Comparison of ENCODE assay signal across 17 cellular contexts in the genomic region with DNA sequence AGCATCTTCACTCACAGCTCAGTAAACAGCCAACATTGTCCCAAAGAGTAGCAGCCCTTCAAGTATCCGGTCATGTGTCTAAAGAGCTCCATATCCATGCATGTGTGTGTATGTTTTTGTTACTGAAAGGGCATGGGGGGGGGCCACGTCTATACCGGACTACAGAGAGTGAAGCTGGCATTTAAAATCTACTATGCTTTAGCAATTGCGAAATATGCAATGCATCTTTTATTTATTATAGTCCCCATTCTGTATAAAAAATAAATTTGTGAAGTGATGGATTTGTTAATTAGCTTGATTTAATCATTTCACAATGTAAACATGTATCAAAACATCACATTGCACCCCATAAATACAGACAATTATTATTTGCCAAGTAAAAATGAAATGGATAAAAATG.
A peak's percentile ranks its signal among the peaks of the same experiment; 100 is the strongest.
DNase-seq lines count a peak whose midpoint lies in the region; ATAC-seq and TF ChIP-seq lines count a peak whose summit lies in the region.
"Had no signal": no experiment of that assay in that cellular context is flagged by ENCODE, and none has a peak within 500 bp of the region (broad histone marks: within the 10 kb centered on the region; RNA-seq: fewer than 3 reads in every experiment).

No MANE protein-coding gene starts in this region.

- H3K27me3 ChIP-seq in BLaER1 (no peaks in the 10 kb centered on the region), IMR-90 (ENCODE audit: control insufficient read depth, insufficient read depth, low read length) (peaks cover 11% of the 10 kb centered on the region), parathyroid adenoma (ENCODE audit: control insufficient read depth, insufficient read depth, low read length) (no peaks in the 10 kb centered on the region)
- H3K27me3 ChIP-seq: BE2C had no signal

- H2AFZ ChIP-seq in IMR-90 (replicated peaks; ENCODE audit: low read length, poor library complexity) (no peak overlapping the region), parathyroid adenoma (no peak overlapping the region)

- POLR2A ChIA-PET in IMR-90 (lab: Charles Lee; ENCODE audit: unreplicated experiment) = no interaction called here

- no peak overlapping the region for H3K9ac ChIP-seq in BLaER1
- H3K9ac ChIP-seq in IMR-90 (ENCODE audit: low read depth, low read length) = no peak overlapping the region
- H3K9ac ChIP-seq in parathyroid adenoma = peak overlapping the region; percentile 2

- TF ChIP-seq RAD21 in IMR-90 (IDR thresholded peaks at IDR 0.05; ENCODE audit: low read length) = no peak

- peaks cover 3% of the 10 kb centered on the region for H3K27me3 Mint-ChIP-seq in dendritic cell treated with granulocyte-macrophage colony-stimulating factor and Interleukin-4, amounts not matched to agents 40 ng/mL and 50 ng/mL, for 4 days
- H3K27me3 Mint-ChIP-seq: CD4-positive, alpha-beta memory T cell had no signal

- no peak overlapping the region for H3K18ac ChIP-seq in IMR-90 (ENCODE audit: low read depth, low read length)

- H3K14ac ChIP-seq in IMR-90 (replicated peaks; ENCODE audit: low read depth, low read length) = no peak overlapping the region

- H3K4me3 ChIP-seq in BLaER1 (no peak overlapping the region), IMR-90 (ENCODE audit: insufficient read depth, low read depth, low read length) (no peak overlapping the region), parathyroid adenoma (ENCODE audit: low read depth, low read length) (no peak overlapping the region)

- H3K23ac ChIP-seq in IMR-90 (ENCODE audit: low read depth, low read length) = no peak overlapping the region

- no peak overlapping the region for H3K4me2 ChIP-seq in BLaER1
- no peak overlapping the region for H3K4me2 ChIP-seq in IMR-90 (ENCODE audit: low read depth, low read length)
- no peak overlapping the region for H3K4me2 ChIP-seq in parathyroid adenoma (ENCODE audit: low read length)

- intact Hi-C loops in IMR-90 (cut with micrococcal nuclease) = no loop called here
- intact Hi-C loops in dendritic cell treated with granulocyte-macrophage colony-stimulating factor and Interleukin-4, amounts not matched to agents 40 ng/mL and 50 ng/mL, for 4 days (cut with micrococcal nuclease) = no loop called here

- WGBS in IMR-90 (ENCODE audit: extremely low coverage in 2 of 2, insufficient read length in 1 of 2), 2 experiments = no CpG with 5 or more reads among the region's 4 CpGs

- H3K36me3 Mint-ChIP-seq in dendritic cell treated with granulocyte-macrophage colony-stimulating factor and Interleukin-4, amounts not matched to agents 40 ng/mL and 50 ng/mL, for 4 days (ENCODE audit: low read depth) = peaks cover 7% of the 10 kb centered on the region

- H3K4me1 ChIP-seq in BLaER1 (peaks cover 80% of the 10 kb centered on the region), IMR-90 (ENCODE audit: control insufficient read depth, insufficient read depth, low read length) (peaks cover 12% of the 10 kb centered on the region; the same call in 1 of the 2 replicates), parathyroid adenoma (peaks cover 93% of the 10 kb centered on the region)

- H2BK15ac ChIP-seq in IMR-90 (ENCODE audit: low read depth, low read length) = no peak overlapping the region

- H3K9me3 ChIP-seq in BLaER1 = peaks cover 26% of the 10 kb centered on the region
- peaks cover 5% of the 10 kb centered on the region for H3K9me3 ChIP-seq in IMR-90 (ENCODE audit: control insufficient read depth, insufficient read depth, low read length)
- no peaks in the 10 kb centered on the region for H3K9me3 ChIP-seq in parathyroid adenoma (ENCODE audit: control insufficient read depth, low read length)

- DNase-seq in IMR-90 (no peak), Ammon's horn (ENCODE audit: low spot score) (no peak), caudate nucleus (lab: John Stamatoyannopoulos, UW) (no peak), NCI-H82 treated with DMSO at 0.1 percent for 48 hours (lab: John Stamatoyannopoulos, UW; ENCODE audit: unreplicated experiment) (no peak)
- DNase-seq: BE2C; CD4-positive, alpha-beta memory T cell; DMS153; DMS79; GF-D8; GOT3; H7; HFFc6 had no signal

- H4K91ac ChIP-seq in IMR-90 (ENCODE audit: insufficient read depth, low read depth, low read length) = no peak overlapping the region

- CTCF ChIA-PET in IMR-90 (lab: Yijun Ruan, JAX) = no interaction called here

- no peak overlapping the region for H4K5ac ChIP-seq in IMR-90 (ENCODE audit: low read depth, low read length)

- no TSS peak for BruUV-seq in IMR-90 (replicated peaks; lab: Mats Ljungman, UMichigan)

- no peaks in the 10 kb centered on the region for H3K9me1 ChIP-seq in IMR-90 (ENCODE audit: insufficient read depth, low read length)

- H3K79me2 ChIP-seq in parathyroid adenoma = peaks cover 11% of the 10 kb centered on the region

- no peak overlapping the region for H2AK9ac ChIP-seq in IMR-90 (replicated peaks; ENCODE audit: low read depth, low read length, poor library complexity)

- dilution Hi-C loops in IMR-90 (cut with HindIII; ENCODE audit: low sequenced_read_pairs, unreplicated experiment) = no loop called here

- ATAC-seq in IMR-90 (ENCODE audit: low read depth) = no peak
- ATAC-seq: HCT116 had no signal

- no peak overlapping the region for H2BK5ac ChIP-seq in IMR-90 (ENCODE audit: low read depth, low read length, poor library complexity, severe bottlenecking)

- TF ChIP-seq POLR2A in IMR-90 (IDR thresholded peaks at IDR 0.05; ENCODE audit: low read depth, low read length) = no peak

- no peak overlapping the region for H4K8ac ChIP-seq in IMR-90 (ENCODE audit: low read depth in 2 of 2, low read length in 2 of 2)

- H4K20me1 ChIP-seq in BLaER1 (no peaks in the 10 kb centered on the region), IMR-90 (ENCODE audit: insufficient read depth, low read length) (no peaks in the 10 kb centered on the region)

- peaks cover 22% of the 10 kb centered on the region for H3K9me3 Mint-ChIP-seq in dendritic cell treated with granulocyte-macrophage colony-stimulating factor and Interleukin-4, amounts not matched to agents 40 ng/mL and 50 ng/mL, for 4 days

- H3K27ac ChIP-seq in BLaER1 (peak overlapping the region; percentile 95), IMR-90 (ENCODE audit: insufficient read depth, low read length) (no peak overlapping the region), parathyroid adenoma (peak overlapping the region; percentile 100), caudate nucleus (ENCODE audit: low read depth, low read length) (no peak overlapping the region)

- peak overlapping the region; percentile 41 for H3K27ac Mint-ChIP-seq in dendritic cell treated with granulocyte-macrophage colony-stimulating factor and Interleukin-4, amounts not matched to agents 40 ng/mL and 50 ng/mL, for 4 days
- H3K27ac Mint-ChIP-seq: HFFc6 had no signal

- H3K36me3 ChIP-seq in BLaER1 = no peaks in the 10 kb centered on the region
- no peaks in the 10 kb centered on the region for H3K36me3 ChIP-seq in IMR-90 (ENCODE audit: control insufficient read depth, insufficient read depth, low read length)
- H3K36me3 ChIP-seq in parathyroid adenoma (ENCODE audit: control insufficient read depth, insufficient read depth, low read length) = no peaks in the 10 kb centered on the region
- H3K36me3 ChIP-seq: BE2C had no signal

- peaks cover 69% of the 10 kb centered on the region for H3K4me1 Mint-ChIP-seq in dendritic cell treated with granulocyte-macrophage colony-stimulating factor and Interleukin-4, amounts not matched to agents 40 ng/mL and 50 ng/mL, for 4 days (ENCODE audit: low read depth)

- H3K4me3 Mint-ChIP-seq in dendritic cell treated with granulocyte-macrophage colony-stimulating factor and Interleukin-4, amounts not matched to agents 40 ng/mL and 50 ng/mL, for 4 days = no peak overlapping the region
- H3K4me3 Mint-ChIP-seq: CD14-positive monocyte; CD4-positive, alpha-beta memory T cell; HFFc6 had no signal

- no peak overlapping the region for H3K4ac ChIP-seq in IMR-90 (ENCODE audit: low read depth, low read length)

- H3K56ac ChIP-seq in IMR-90 (ENCODE audit: extremely low read depth, insufficient read depth, low read length) = no peak overlapping the region

- no peak overlapping the region for H2BK120ac ChIP-seq in IMR-90 (ENCODE audit: low read depth, low read length)

- TF ChIP-seq CTCF in IMR-90 (conservative IDR thresholded peaks at IDR 0.05; ENCODE audit: low read depth, low read length) (no peak), parathyroid adenoma (IDR thresholded peaks at IDR 0.05) (no peak)

- no peak overlapping the region for H2AK5ac ChIP-seq in IMR-90 (ENCODE audit: low read depth, low read length)

- H2BK20ac ChIP-seq in IMR-90 (ENCODE audit: low read depth, low read length) = no peak overlapping the region

- in situ Hi-C loops in IMR-90 (cut with MboI; ENCODE audit: low sequenced_read_pairs) = no loop called here

- no peaks in the 10 kb centered on the region for H3K79me1 ChIP-seq in IMR-90 (ENCODE audit: low read depth in 1 of 2, low read length in 2 of 2)

TF ChIP-seq in IMR-90, 13 proteins besides CTCF, POLR2A, EP300 and RAD21:
- TF ChIP-seq CEBPB (IDR thresholded peaks at IDR 0.05; ENCODE audit: low read depth, low read length) (peak; percentile 55), BHLHE40 (IDR thresholded peaks at IDR 0.05; ENCODE audit: low read depth, low read length) (no peak)
- TF ChIP-seq, protein P1, sequence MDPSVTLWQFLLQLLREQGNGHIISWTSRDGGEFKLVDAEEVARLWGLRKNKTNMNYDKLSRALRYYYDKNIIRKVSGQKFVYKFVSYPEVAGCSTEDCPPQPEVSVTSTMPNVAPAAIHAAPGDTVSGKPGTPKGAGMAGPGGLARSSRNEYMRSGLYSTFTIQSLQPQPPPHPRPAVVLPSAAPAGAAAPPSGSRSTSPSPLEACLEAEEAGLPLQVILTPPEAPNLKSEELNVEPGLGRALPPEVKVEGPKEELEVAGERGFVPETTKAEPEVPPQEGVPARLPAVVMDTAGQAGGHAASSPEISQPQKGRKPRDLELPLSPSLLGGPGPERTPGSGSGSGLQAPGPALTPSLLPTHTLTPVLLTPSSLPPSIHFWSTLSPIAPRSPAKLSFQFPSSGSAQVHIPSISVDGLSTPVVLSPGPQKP (IDR thresholded peaks at IDR 0.05; ENCODE audit: borderline replicate concordance, low read depth, low read length) = no peak

Comparison
In these comparisons a context has a peak if more than half of its experiments do, and no peak if none do; other contexts are left out.
1. H3K27ac ChIP-seq: peak in BLaER1 (single experiment) and parathyroid adenoma (single experiment); none in IMR-90 (single experiment) and caudate nucleus (single experiment).